22 cellular contexts compared by ENCODE assay signal in genomic region chr7:43199333-43199732, GRCh38.
DNase-seq lines count a peak whose midpoint lies in the region; ATAC-seq and TF ChIP-seq lines count a peak whose summit lies in the region.
"Had no signal": no experiment of that assay in that cellular context is flagged by ENCODE, and none has a peak within 500 bp of the region (broad histone marks: within the 10 kb centered on the region; RNA-seq: fewer than 3 reads in every experiment).

No MANE protein-coding gene starts in this region.

- ATAC-seq in HG02840 (IDR thresholded peaks at IDR 0.05; ENCODE audit: low FRiP score, unreplicated experiment) = no peak
- ATAC-seq: activated CD8-positive, alpha-beta T cell treated with anti-CD3 and anti-CD28 coated beads, Interleukin-2, amount 10 ng/mL, durations not matched to agents 7 days and 5 days; activated T-cell treated with anti-CD3 and anti-CD28 coated beads, Interleukin-2, amount 50 U/mL, for 72 hours; Panc1; T-cell had no signal

- BruUV-seq in A673 (replicated peaks; lab: Mats Ljungman, UMichigan) = no TSS peak

- POLR2A ChIA-PET in A673 (lab: Charles Lee; ENCODE audit: low non-redundant PET) = no interaction called here

- TF ChIP-seq CTCF in A673 (conservative IDR thresholded peaks at IDR 0.05; ENCODE audit: low read depth, low read length) (no peak), fibroblast of mammary gland (conservative IDR thresholded peaks at IDR 0.05; ENCODE audit: control insufficient read depth, insufficient read depth, low read depth, low read length) (no peak)

- no peaks in the 10 kb centered on the region for H3K36me3 ChIP-seq in A673 (ENCODE audit: insufficient read depth, low read length, poor library complexity, severe bottlenecking)
- no peaks in the 10 kb centered on the region for H3K36me3 ChIP-seq in SJSA1

- H3K4me3 ChIP-seq in A673 (ENCODE audit: low read depth, low read length, poor library complexity, severe bottlenecking) = no peak overlapping the region
- H3K4me3 ChIP-seq in SJSA1 = no peak overlapping the region
- no peak overlapping the region for H3K4me3 ChIP-seq in fibroblast of mammary gland (ENCODE audit: control insufficient read depth, low read depth, low read length)
- H3K4me3 ChIP-seq: lung had no signal

- peak; percentile 30 for DNase-seq in A673 (ENCODE audit: low spot score)
- peak; percentile 50 for DNase-seq in H4 (ENCODE audit: low spot score)
- DNase-seq in SJSA1 (ENCODE audit: low read depth in 1 of 2, low spot score in 2 of 2) = peak in 1 of 2 experiments; percentile 45
- DNase-seq in fibroblast of mammary gland (ENCODE audit: low read depth) = peak; percentile 57
- no peak for DNase-seq in activated gamma-delta T cell treated with Interleukin-2 at 50 U/mL for 16 hours
- DNase-seq in activated CD4-positive, alpha-beta T cell treated with anti-CD3 and anti-CD28 coated beads for 48 hours = no peak
- no peak for DNase-seq in HuH-7.5 (ENCODE audit: low spot score)
- DNase-seq: activated CD8-positive, alpha-beta T cell treated with anti-CD3 and anti-CD28 coated beads, Interleukin-2, amount 10 ng/mL, durations not matched to agents 7 days and 5 days; activated T-cell treated with anti-CD3 and anti-CD28 coated beads, Interleukin-2, amount 50 U/mL, for 72 hours; Caco-2; GF-D8; glutamatergic neuron; naive B cell; NCI-H1092 treated with DMSO at 0.1 percent for 48 hours; NCI-H82; stimulated activated CD4-positive, alpha-beta T cell treated with anti-CD3 and anti-CD28 coated beads, Interleukin-4, amount 100 ng/mL, for 24 hours; stimulated activated CD8-positive, alpha-beta memory T cell treated with anti-CD3 and anti-CD28 coated beads, Interleukin-4, amount 100 ng/mL, for 48 hours; T-cell had no signal

- H3K9me3 ChIP-seq in A673 (ENCODE audit: low read depth, low read length, poor library complexity, severe bottlenecking) (no peaks in the 10 kb centered on the region), SJSA1 (replicated peaks) (no peaks in the 10 kb centered on the region)
- H3K9me3 ChIP-seq: Caco-2 had no signal

- CTCF ChIA-PET in A673 (lab: Charles Lee) = no interaction called here

- no peak overlapping the region for H3K27ac ChIP-seq in A673 (ENCODE audit: low read depth, low read length, poor library complexity, severe bottlenecking)
- H3K27ac ChIP-seq in SJSA1 = peak overlapping the region; percentile 94
- H3K27ac ChIP-seq: parathyroid adenoma had no signal

- H3K4me1 ChIP-seq in A673 (ENCODE audit: insufficient read depth, low read length, poor library complexity, severe bottlenecking) (peaks cover 7% of the 10 kb centered on the region), SJSA1 (replicated peaks) (peaks cover 33% of the 10 kb centered on the region)
- H3K4me1 ChIP-seq: Caco-2, parathyroid adenoma had no signal

- intact Hi-C loops in A673 (cut with micrococcal nuclease; ENCODE audit: unreplicated experiment) = no loop called here

- no peaks in the 10 kb centered on the region for H3K27me3 ChIP-seq in A673 (replicated peaks; ENCODE audit: insufficient read depth, low read depth, low read length, poor library complexity)
- no peaks in the 10 kb centered on the region for H3K27me3 ChIP-seq in SJSA1 (replicated peaks)

Comparison
In these comparisons a context has a peak if more than half of its experiments do, and no peak if none do; other contexts are left out.
1. DNase-seq: peak in A673 (single experiment), H4 (single experiment) and fibroblast of mammary gland (single experiment); none in activated gamma-delta T cell treated with Interleukin-2 at 50 U/mL for 16 hours (single experiment), activated CD4-positive, alpha-beta T cell treated with anti-CD3 and anti-CD28 coated beads for 48 hours (single experiment) and HuH-7.5 (single experiment).